In the genomic region with DNA sequence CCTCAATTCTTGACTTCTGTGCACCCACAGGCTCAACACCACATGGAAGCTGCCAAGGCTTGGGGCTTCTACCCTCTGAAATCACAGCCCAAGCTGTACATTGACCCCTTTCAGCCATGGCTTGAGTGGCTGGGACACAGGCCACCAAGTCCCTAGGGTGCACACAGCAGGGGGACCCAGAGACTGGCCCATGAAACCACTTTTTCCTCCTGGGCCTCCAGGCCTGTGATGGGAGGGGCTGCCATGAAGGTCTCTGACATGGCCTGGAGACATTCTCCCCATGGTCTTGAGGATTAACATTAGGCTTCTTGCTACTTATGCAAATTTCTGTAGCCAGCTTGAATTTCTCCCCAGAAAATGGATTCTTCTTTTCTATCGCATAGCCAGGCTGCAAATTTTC, we compare ENCODE assay signal across 2 cellular contexts. TPM values are rescaled to one million over a fixed set of nuclear protein-coding genes. Genes with fewer than 3 reads are reported as not detected.
"Had no signal": no experiment of that assay in that cellular context is flagged by ENCODE, and none has a peak within 500 bp of the region (broad histone marks: within the 10 kb centered on the region; RNA-seq: fewer than 3 reads in every experiment).

No MANE protein-coding gene starts in this region.

RNA-seq across cellular contexts. Expression of gene BMP7, which starts 26.7 kb away (rescaled TPM):
- total RNA-seq: LHCN-M2, MCF 10A had no signal
